In the genomic region with DNA sequence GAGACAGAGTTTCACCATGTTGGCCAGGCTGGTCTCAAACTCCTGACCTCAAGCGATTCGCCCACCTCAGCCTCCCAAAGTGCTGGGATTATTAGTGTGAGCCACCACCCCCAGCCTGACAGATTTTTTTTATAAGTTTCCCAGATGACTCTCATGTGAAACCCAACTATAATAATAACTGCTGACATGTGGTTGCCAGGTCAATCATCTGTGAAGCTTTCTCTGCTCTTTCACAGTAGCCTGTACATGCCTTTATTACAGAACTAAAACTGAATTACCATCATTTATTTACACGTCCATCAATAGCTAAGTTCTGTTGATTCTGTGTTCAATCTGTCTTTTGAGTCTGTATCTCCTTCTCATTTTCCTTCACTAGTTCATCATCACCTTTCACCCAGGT, we compare ENCODE assay signal across 12 cellular contexts.
"Had no signal": no experiment of that assay in that cellular context is flagged by ENCODE, and none has a peak within 500 bp of the region (broad histone marks: within the 10 kb centered on the region; RNA-seq: fewer than 3 reads in every experiment).

No MANE protein-coding gene starts in this region.

- DNase-seq: activated CD4-positive, alpha-beta memory T cell treated with anti-CD3 and anti-CD28 coated beads, Interleukin-2, amount 10 ng/mL, durations not matched to agents 7 days and 5 days; activated CD4-positive, alpha-beta T cell treated with anti-CD3 and anti-CD28 coated beads for 48 hours; activated CD4-positive, CD25-positive, alpha-beta regulatory T cell; activated CD8-positive, alpha-beta memory T cell treated with anti-CD3 and anti-CD28 coated beads, Interleukin-2, amount 10 ng/mL, durations not matched to agents 7 days and 5 days; activated naive CD4-positive, alpha-beta T cell treated with anti-CD3 and anti-CD28 coated beads for 36 hours; activated T-cell treated with anti-CD3 and anti-CD28 coated beads, Interleukin-2, amount 50 U/mL, for 1 hour; body of pancreas; dermis blood vessel endothelial cell; immature natural killer cell; left ventricle myocardium superior; naive B cell had no signal

- H3K4me3 ChIP-seq: body of pancreas, tibial nerve had no signal

- H3K4me1 ChIP-seq: body of pancreas, tibial nerve had no signal

- H3K27me3 ChIP-seq: body of pancreas, tibial nerve had no signal

- ATAC-seq: activated CD8-positive, alpha-beta memory T cell treated with anti-CD3 and anti-CD28 coated beads, Interleukin-2, amount 10 ng/mL, durations not matched to agents 7 days and 5 days; body of pancreas; left ventricle myocardium superior had no signal

- H3K9me3 ChIP-seq: body of pancreas, tibial nerve had no signal

- H3K36me3 ChIP-seq: tibial nerve had no signal

- H3K27ac ChIP-seq: body of pancreas, tibial nerve had no signal
